In the genomic region with DNA sequence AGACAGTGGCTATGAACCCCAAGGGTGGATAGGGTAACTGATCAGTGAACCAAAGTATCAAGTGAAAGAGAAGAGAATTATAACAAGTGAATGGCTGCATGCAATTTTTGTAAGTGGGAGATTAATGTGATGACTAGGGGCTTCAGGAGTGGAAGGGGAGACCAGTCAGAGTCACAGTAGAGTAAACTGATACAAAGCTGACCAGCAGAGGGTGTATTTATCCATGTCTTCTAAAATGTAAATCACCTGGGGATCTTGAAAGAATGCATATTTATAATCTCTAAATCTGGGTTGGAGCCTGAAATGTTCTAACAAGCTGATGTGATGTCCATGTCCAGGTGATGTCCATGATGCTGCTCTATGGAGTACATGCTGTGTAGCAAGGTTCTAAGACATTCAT, we compare ENCODE assay signal across 13 cellular contexts.
A peak's percentile ranks its signal among the peaks of the same experiment; 100 is the strongest.
DNase-seq lines count a peak whose midpoint lies in the region; ATAC-seq and TF ChIP-seq lines count a peak whose summit lies in the region.
"Had no signal": no experiment of that assay in that cellular context is flagged by ENCODE, and none has a peak within 500 bp of the region (broad histone marks: within the 10 kb centered on the region; RNA-seq: fewer than 3 reads in every experiment).

No MANE protein-coding gene starts in this region.

- no peaks in the 10 kb centered on the region for H3K9me3 Mint-ChIP-seq in neural crest cell

- TF ChIP-seq CTCF in choroid plexus epithelial cell (conservative IDR thresholded peaks at IDR 0.05; ENCODE audit: low read depth, low read length) (peak; percentile 51), neural crest cell (conservative IDR thresholded peaks at IDR 0.05) (peak; percentile 51)

- H3K36me3 Mint-ChIP-seq in neural crest cell (ENCODE audit: low read depth), result no peaks in the 10 kb centered on the region

- peak; percentile 38 for DNase-seq in DMS 273 (lab: John Stamatoyannopoulos, UW; ENCODE audit: unreplicated experiment)
- DNase-seq in DMS 273 treated with DMSO at 0.1 percent for 48 hours (lab: John Stamatoyannopoulos, UW), result no peak
- peak; percentile 20 for DNase-seq in NCI-H69 (lab: John Stamatoyannopoulos, UW)
- peak; percentile 61 for DNase-seq in choroid plexus epithelial cell (ENCODE audit: low read depth)
- no peak for DNase-seq in neural crest cell (ENCODE audit: low read depth, low spot score)
- no peak for DNase-seq in activated CD4-positive, alpha-beta T cell treated with anti-CD3 and anti-CD28 coated beads, Interleukin-2, amount 50 U/mL, for 48 hours
- DNase-seq in stimulated activated naive CD8-positive, alpha-beta T cell treated with anti-CD3 and anti-CD28 coated beads, Interleukin-15, Interleukin-2, amounts not matched to agents 100 U/mL and 50 U/mL, for 24 hours, result no peak
- no peak for DNase-seq in dermis blood vessel endothelial cell
- DNase-seq: activated naive CD4-positive, alpha-beta T cell treated with anti-CD3 and anti-CD28 coated beads for 36 hours; gastrocnemius medialis; lower lobe of right lung; posterior cingulate gyrus; stimulated activated CD4-positive, alpha-beta T cell treated with anti-CD3 and anti-CD28 coated beads, Interleukin-4, amount 100 ng/mL, for 4 hours had no signal

- no peaks in the 10 kb centered on the region for H3K4me1 Mint-ChIP-seq in neural crest cell

- no peaks in the 10 kb centered on the region for H3K27me3 Mint-ChIP-seq in neural crest cell (ENCODE audit: low read depth)

- no peak overlapping the region for H3K4me3 Mint-ChIP-seq in neural crest cell
- H3K4me3 Mint-ChIP-seq: activated naive CD4-positive, alpha-beta T cell treated with anti-CD3 and anti-CD28 coated beads for 36 hours had no signal

- H3K27ac Mint-ChIP-seq in neural crest cell (ENCODE audit: unreplicated experiment), result no peak overlapping the region
- H3K27ac Mint-ChIP-seq: activated naive CD4-positive, alpha-beta T cell treated with anti-CD3 and anti-CD28 coated beads for 36 hours had no signal

- no peak for ATAC-seq in stimulated activated naive CD8-positive, alpha-beta T cell treated with anti-CD3 and anti-CD28 coated beads, Interleukin-15, Interleukin-2, amounts not matched to agents 100 U/mL and 50 U/mL, for 24 hours
- ATAC-seq: gastrocnemius medialis, lower lobe of right lung had no signal

- no peak overlapping the region for H3K4me3 ChIP-seq in choroid plexus epithelial cell (ENCODE audit: low read depth, low read length)
- H3K4me3 ChIP-seq: gastrocnemius medialis, lower lobe of right lung had no signal

Comparison
In these comparisons a context has a peak if more than half of its experiments do, and no peak if none do; other contexts are left out.
1. DNase-seq: peak in DMS 273 (single experiment), NCI-H69 (single experiment) and choroid plexus epithelial cell (single experiment); none in DMS 273 treated with DMSO at 0.1 percent for 48 hours (single experiment), neural crest cell (single experiment), activated CD4-positive, alpha-beta T cell treated with anti-CD3 and anti-CD28 coated beads, Interleukin-2, amount 50 U/mL, for 48 hours (0 of 2), stimulated activated naive CD8-positive, alpha-beta T cell treated with anti-CD3 and anti-CD28 coated beads, Interleukin-15, Interleukin-2, amounts not matched to agents 100 U/mL and 50 U/mL, for 24 hours (single experiment) and dermis blood vessel endothelial cell (single experiment).